Comparison of ENCODE assay signal across 8 cellular contexts in the genomic region with DNA sequence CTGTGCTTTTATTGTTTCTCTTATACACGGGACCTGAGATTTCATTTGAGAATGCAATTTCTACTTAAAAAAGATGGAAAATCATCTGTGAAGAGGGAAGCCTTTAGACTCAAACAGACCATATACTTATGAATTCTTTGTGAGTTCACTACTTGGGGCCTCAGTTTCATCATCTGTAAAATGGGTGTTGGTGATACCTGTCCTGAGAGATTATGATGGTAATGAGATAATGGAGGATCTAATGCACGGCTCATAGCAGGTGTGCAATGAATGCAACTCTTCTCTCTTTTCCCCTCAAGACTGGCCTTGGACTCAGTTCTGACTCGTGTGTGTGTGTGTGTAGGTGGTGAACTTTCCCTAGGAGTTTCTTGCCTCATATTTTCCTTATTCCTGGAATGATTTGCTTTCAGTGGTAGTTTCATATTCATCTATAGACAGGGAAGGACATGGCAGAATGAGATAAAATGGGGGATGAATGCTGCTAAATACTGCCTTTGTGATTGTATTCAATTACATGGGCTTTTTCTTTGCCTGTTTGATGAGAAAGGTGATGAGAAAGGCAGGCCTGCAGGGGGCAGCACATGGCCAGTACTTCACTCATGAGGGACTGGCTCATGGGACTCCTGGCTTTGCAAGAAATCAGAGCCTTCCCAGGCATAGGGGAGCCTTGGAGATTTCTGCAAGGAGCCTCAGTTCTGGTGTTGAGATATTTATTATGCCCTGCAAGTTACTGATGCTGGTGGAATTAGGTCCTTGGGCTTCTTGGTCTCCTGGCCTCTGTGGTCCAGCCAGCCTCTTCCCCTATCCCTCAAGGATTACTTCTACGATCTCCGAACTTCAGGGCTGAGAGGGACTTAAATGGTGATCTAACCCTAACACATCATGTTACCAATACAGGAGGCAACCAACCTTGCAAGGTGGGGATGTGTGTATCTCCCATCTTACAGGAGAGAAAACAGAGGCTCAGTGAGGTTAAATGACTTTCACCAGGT.
DNase-seq lines count a peak whose midpoint lies in the region; ATAC-seq and TF ChIP-seq lines count a peak whose summit lies in the region.

No MANE protein-coding gene starts in this region.

- no peak overlapping the region for H3K4me3 Mint-ChIP-seq in endothelial cell (ENCODE audit: unreplicated experiment)

- no peaks in the 10 kb centered on the region for H3K36me3 ChIP-seq in muscle layer of duodenum (ENCODE audit: control insufficient read depth in 1 of 2, insufficient read depth in 2 of 2, low read length in 2 of 2)

- no peaks in the 10 kb centered on the region for H3K36me3 Mint-ChIP-seq in endothelial cell (ENCODE audit: low read depth, unreplicated experiment)

- no peaks in the 10 kb centered on the region for H3K4me1 Mint-ChIP-seq in endothelial cell (ENCODE audit: unreplicated experiment)

- no peak overlapping the region for H3K4me3 ChIP-seq in muscle layer of duodenum (ENCODE audit: low read depth in 1 of 2, low read length in 2 of 2)

- no peaks in the 10 kb centered on the region for H3K9me3 Mint-ChIP-seq in endothelial cell (ENCODE audit: unreplicated experiment)

- H3K4me1 ChIP-seq in muscle layer of duodenum (ENCODE audit: control insufficient read depth in 1 of 2, insufficient read depth in 2 of 2, low read length in 2 of 2) = peaks cover 0 to 4% of the 10 kb centered on the region in 2 donors

- DNase-seq in HK-2 (ENCODE audit: unreplicated experiment) (peak; percentile 49), NOMO-1 (lab: John Stamatoyannopoulos, UW; ENCODE audit: unreplicated experiment in 2 of 2) (peak; percentile 45 to 48), endothelial cell (ENCODE audit: low spot score) (peak; percentile 91)
- peak; percentile 23 to 55 (median 46) for DNase-seq in activated CD8-positive, alpha-beta memory T cell treated with anti-CD3 and anti-CD28 coated beads for 48 hours (ENCODE audit: low read depth in 2 of 3, low spot score in 2 of 3)
- peak; percentile 46 for DNase-seq in stimulated activated CD8-positive, alpha-beta memory T cell treated with anti-CD3 and anti-CD28 coated beads, Interleukin-7, amount 100 ng/mL, for 24 hours (ENCODE audit: low read depth)

- ATAC-seq in HG02678 (IDR thresholded peaks at IDR 0.05; ENCODE audit: unreplicated experiment) = no peak

- peak; percentile 89 for TF ChIP-seq CTCF in C4-2B (conservative IDR thresholded peaks at IDR 0.05)
- peak; percentile 81 for TF ChIP-seq CTCF in endothelial cell (IDR thresholded peaks at IDR 0.05; ENCODE audit: unreplicated experiment)

- no peaks in the 10 kb centered on the region for H3K27me3 ChIP-seq in muscle layer of duodenum (ENCODE audit: low read depth, low read length)

- H3K9me3 ChIP-seq in muscle layer of duodenum (ENCODE audit: control insufficient read depth in 1 of 2, low read length in 2 of 2) = no peaks in the 10 kb centered on the region

- no peak overlapping the region for H3K27ac Mint-ChIP-seq in endothelial cell (ENCODE audit: unreplicated experiment)

- no peaks in the 10 kb centered on the region for H3K27me3 Mint-ChIP-seq in endothelial cell (ENCODE audit: unreplicated experiment)

- H3K27ac ChIP-seq in C4-2B = no peak overlapping the region
- H3K27ac ChIP-seq in muscle layer of duodenum (ENCODE audit: low read length) = peak overlapping the region; percentile 61
